8 cellular contexts compared by ENCODE assay signal in genomic region chr3:152636651-152637050, GRCh38.
"Had no signal": no experiment of that assay in that cellular context is flagged by ENCODE, and none has a peak within 500 bp of the region (broad histone marks: within the 10 kb centered on the region; RNA-seq: fewer than 3 reads in every experiment).

No MANE protein-coding gene starts in this region.

- H3K27ac Mint-ChIP-seq: GM23338, H9, HFFc6 had no signal

- H3K9me3 Mint-ChIP-seq: H9, HFFc6 had no signal

- H3K36me3 ChIP-seq: HAP-1 had no signal

- H3K4me1 Mint-ChIP-seq: H9 had no signal

- H3K9ac ChIP-seq: GM23248 had no signal

- H3K27ac ChIP-seq: GM23248 had no signal

- H3K4me3 ChIP-seq: GM23248, GM23338, HAP-1 had no signal

- H3K9me3 ChIP-seq: HAP-1 had no signal

- DNase-seq: GM23248, GOT3, H7, H9, HCEC 1CT, HFFc6 had no signal

- H3K4me3 Mint-ChIP-seq: GM23338, H9, HFFc6 had no signal

- H2AFZ ChIP-seq: GM23248 had no signal

- H3K4me2 ChIP-seq: GM23338 had no signal
